Comparison of ENCODE assay signal across 1 cellular context in the genomic region with DNA sequence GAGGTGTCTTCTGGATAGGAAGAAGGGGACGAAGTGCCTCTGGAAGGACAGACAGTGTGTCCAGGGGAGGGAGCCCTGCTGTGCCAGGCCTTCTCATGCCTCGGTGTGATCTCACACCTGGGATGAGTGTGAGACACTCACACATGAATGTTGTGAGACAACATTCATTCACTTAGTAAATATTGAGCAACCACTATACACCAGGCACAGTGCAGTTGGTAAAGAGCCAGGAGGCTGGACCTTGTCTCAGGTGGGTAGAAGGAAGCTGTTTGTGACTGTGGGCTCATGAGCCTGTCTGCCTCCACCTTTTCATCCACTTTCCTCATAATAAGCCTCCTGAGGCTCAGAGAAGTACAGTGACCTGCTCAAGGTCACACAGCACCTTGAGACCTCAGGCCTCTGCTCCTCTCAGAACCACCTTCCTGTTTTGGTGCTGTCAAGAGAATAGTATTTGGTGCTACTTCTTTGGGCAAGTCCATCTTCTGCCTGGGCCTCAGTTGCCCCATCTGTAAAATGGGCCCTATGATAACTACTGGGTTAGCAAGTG.
TF ChIP-seq lines count a peak whose summit lies in the region.

No MANE protein-coding gene starts in this region.

TF ChIP-seq in HepG2, 621 proteins besides CTCF, POLR2A, EP300 and RAD21 (continued from another document and continues in another):
- TF ChIP-seq, protein P1, sequence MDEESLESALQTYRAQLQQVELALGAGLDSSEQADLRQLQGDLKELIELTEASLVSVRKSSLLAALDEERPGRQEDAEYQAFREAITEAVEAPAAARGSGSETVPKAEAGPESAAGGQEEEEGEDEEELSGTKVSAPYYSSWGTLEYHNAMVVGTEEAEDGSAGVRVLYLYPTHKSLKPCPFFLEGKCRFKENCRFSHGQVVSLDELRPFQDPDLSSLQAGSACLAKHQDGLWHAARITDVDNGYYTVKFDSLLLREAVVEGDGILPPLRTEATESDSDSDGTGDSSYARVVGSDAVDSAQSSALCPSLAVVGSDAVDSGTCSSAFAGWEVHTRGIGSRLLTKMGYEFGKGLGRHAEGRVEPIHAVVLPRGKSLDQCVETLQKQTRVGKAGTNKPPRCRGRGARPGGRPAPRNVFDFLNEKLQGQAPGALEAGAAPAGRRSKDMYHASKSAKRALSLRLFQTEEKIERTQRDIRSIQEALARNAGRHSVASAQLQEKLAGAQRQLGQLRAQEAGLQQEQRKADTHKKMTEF (CRISPR knock-in tag; IDR thresholded peaks at IDR 0.05) = peak; percentile 77
- TF ChIP-seq YEATS2 (CRISPR knock-in tag; IDR thresholded peaks at IDR 0.05; ENCODE audit: borderline replicate concordance) = peak; percentile 64; the same call in 1 of the 2 replicates
- no peak for TF ChIP-seq ZNF878 (CRISPR knock-in tag; IDR thresholded peaks at IDR 0.05)
- no peak for TF ChIP-seq TBP (CRISPR knock-in tag; IDR thresholded peaks at IDR 0.05)
- no peak for TF ChIP-seq ZNF672 (CRISPR knock-in tag; IDR thresholded peaks at IDR 0.05)
- no peak for TF ChIP-seq MEF2D (CRISPR knock-in tag; IDR thresholded peaks at IDR 0.05)
- TF ChIP-seq, protein P2, sequence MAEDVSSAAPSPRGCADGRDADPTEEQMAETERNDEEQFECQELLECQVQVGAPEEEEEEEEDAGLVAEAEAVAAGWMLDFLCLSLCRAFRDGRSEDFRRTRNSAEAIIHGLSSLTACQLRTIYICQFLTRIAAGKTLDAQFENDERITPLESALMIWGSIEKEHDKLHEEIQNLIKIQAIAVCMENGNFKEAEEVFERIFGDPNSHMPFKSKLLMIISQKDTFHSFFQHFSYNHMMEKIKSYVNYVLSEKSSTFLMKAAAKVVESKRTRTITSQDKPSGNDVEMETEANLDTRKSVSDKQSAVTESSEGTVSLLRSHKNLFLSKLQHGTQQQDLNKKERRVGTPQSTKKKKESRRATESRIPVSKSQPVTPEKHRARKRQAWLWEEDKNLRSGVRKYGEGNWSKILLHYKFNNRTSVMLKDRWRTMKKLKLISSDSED (CRISPR knock-in tag; IDR thresholded peaks at IDR 0.05) = no peak
- TF ChIP-seq ZNF496 (CRISPR knock-in tag; IDR thresholded peaks at IDR 0.05; ENCODE audit: insufficient replicate concordance) = no peak
- TF ChIP-seq ZBTB38 (CRISPR knock-in tag; IDR thresholded peaks at IDR 0.05) = 0 out of 2 replicates have a peak, but pooled peaks have one; percentile 21
- no peak for TF ChIP-seq ARHGAP35 (CRISPR knock-in tag; IDR thresholded peaks at IDR 0.05; ENCODE audit: borderline replicate concordance)
- no peak for TF ChIP-seq TCF7L2 (IDR thresholded peaks at IDR 0.05; ENCODE audit: low read depth, low read length)
- TF ChIP-seq ZBTB2 (CRISPR knock-in tag; IDR thresholded peaks at IDR 0.05; ENCODE audit: low read depth) = no peak
- no peak for TF ChIP-seq ZKSCAN1 (IDR thresholded peaks at IDR 0.05; ENCODE audit: low read length)
- peak; percentile 37; the same call in 1 of the 2 replicates for TF ChIP-seq JUND (CRISPR knock-in tag; IDR thresholded peaks at IDR 0.05)
- TF ChIP-seq TSC22D2 (CRISPR knock-in tag; IDR thresholded peaks at IDR 0.05; ENCODE audit: borderline replicate concordance) = no peak
- peak; percentile 2; the same call in 1 of the 2 replicates for TF ChIP-seq MNT (IDR thresholded peaks at IDR 0.05)
- no peak; the same call in 1 of the 2 replicates for TF ChIP-seq MYC (CRISPR knock-in tag; IDR thresholded peaks at IDR 0.05; ENCODE audit: borderline replicate concordance)
- TF ChIP-seq, protein P3, sequence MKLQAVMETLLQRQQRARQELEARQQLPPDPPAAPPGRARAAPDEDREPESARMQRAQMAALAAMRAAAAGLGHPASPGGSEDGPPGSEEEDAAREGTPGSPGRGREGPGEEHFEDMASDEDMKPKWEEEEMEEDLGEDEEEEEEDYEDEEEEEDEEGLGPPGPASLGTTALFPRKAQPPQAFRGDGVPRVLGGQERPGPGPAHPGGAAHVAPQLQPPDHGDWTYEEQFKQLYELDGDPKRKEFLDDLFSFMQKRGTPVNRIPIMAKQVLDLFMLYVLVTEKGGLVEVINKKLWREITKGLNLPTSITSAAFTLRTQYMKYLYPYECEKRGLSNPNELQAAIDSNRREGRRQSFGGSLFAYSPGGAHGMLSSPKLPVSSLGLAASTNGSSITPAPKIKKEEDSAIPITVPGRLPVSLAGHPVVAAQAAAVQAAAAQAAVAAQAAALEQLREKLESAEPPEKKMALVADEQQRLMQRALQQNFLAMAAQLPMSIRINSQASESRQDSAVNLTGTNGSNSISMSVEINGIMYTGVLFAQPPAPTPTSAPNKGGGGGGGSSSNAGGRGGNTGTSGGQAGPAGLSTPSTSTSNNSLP (IDR thresholded peaks at IDR 0.05; ENCODE audit: low read depth, low read length) = peak; percentile 47; the same call in 1 of the 2 replicates
- no peak for TF ChIP-seq SIX1 (CRISPR knock-in tag; IDR thresholded peaks at IDR 0.05; ENCODE audit: borderline replicate concordance)
- no peak for TF ChIP-seq ZBTB3 (CRISPR knock-in tag; IDR thresholded peaks at IDR 0.05; ENCODE audit: borderline replicate concordance, low read depth)
- no peak for TF ChIP-seq CBFB (CRISPR knock-in tag; IDR thresholded peaks at IDR 0.05)
- no peak for TF ChIP-seq ARID2 (CRISPR knock-in tag; IDR thresholded peaks at IDR 0.05; ENCODE audit: borderline replicate concordance)
- TF ChIP-seq, protein P4, sequence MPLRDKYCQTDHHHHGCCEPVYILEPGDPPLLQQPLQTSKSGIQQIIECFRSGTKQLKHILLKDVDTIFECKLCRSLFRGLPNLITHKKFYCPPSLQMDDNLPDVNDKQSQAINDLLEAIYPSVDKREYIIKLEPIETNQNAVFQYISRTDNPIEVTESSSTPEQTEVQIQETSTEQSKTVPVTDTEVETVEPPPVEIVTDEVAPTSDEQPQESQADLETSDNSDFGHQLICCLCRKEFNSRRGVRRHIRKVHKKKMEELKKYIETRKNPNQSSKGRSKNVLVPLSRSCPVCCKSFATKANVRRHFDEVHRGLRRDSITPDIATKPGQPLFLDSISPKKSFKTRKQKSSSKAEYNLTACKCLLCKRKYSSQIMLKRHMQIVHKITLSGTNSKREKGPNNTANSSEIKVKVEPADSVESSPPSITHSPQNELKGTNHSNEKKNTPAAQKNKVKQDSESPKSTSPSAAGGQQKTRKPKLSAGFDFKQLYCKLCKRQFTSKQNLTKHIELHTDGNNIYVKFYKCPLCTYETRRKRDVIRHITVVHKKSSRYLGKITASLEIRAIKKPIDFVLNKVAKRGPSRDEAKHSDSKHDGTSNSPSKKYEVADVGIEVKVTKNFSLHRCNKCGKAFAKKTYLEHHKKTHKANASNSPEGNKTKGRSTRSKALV (CRISPR knock-in tag; IDR thresholded peaks at IDR 0.05) = no peak
- peak; percentile 84; the same call in 1 of the 2 replicates for TF ChIP-seq ZNF792 (CRISPR knock-in tag; IDR thresholded peaks at IDR 0.05)
- TF ChIP-seq, protein P5, sequence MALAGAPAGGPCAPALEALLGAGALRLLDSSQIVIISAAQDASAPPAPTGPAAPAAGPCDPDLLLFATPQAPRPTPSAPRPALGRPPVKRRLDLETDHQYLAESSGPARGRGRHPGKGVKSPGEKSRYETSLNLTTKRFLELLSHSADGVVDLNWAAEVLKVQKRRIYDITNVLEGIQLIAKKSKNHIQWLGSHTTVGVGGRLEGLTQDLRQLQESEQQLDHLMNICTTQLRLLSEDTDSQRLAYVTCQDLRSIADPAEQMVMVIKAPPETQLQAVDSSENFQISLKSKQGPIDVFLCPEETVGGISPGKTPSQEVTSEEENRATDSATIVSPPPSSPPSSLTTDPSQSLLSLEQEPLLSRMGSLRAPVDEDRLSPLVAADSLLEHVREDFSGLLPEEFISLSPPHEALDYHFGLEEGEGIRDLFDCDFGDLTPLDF (CRISPR knock-in tag; IDR thresholded peaks at IDR 0.05) = no peak
- peak; percentile 50; the same call in 1 of the 2 replicates for TF ChIP-seq KAT8 (CRISPR knock-in tag; IDR thresholded peaks at IDR 0.05)
- no peak for TF ChIP-seq NFKBIZ (CRISPR knock-in tag; IDR thresholded peaks at IDR 0.05)
- TF ChIP-seq ZBTB25 (CRISPR knock-in tag; IDR thresholded peaks at IDR 0.05) = no peak
- TF ChIP-seq ZNF20 (CRISPR knock-in tag; IDR thresholded peaks at IDR 0.05) = no peak
- no peak for TF ChIP-seq ZNF44 (CRISPR knock-in tag; IDR thresholded peaks at IDR 0.05)
- TF ChIP-seq, protein P6, sequence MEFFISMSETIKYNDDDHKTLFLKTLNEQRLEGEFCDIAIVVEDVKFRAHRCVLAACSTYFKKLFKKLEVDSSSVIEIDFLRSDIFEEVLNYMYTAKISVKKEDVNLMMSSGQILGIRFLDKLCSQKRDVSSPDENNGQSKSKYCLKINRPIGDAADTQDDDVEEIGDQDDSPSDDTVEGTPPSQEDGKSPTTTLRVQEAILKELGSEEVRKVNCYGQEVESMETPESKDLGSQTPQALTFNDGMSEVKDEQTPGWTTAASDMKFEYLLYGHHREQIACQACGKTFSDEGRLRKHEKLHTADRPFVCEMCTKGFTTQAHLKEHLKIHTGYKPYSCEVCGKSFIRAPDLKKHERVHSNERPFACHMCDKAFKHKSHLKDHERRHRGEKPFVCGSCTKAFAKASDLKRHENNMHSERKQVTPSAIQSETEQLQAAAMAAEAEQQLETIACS (CRISPR knock-in tag; IDR thresholded peaks at IDR 0.05) = no peak
- peak; percentile 49; the same call in 1 of the 2 replicates for TF ChIP-seq ZNF556 (CRISPR knock-in tag; IDR thresholded peaks at IDR 0.05; ENCODE audit: borderline replicate concordance)
- no peak for TF ChIP-seq KLF15 (CRISPR knock-in tag; IDR thresholded peaks at IDR 0.05; ENCODE audit: borderline replicate concordance)
- TF ChIP-seq CENPX (CRISPR knock-in tag; IDR thresholded peaks at IDR 0.05) = no peak
- peak; percentile 59; the same call in 1 of the 2 replicates for TF ChIP-seq ZNF609 (CRISPR knock-in tag; IDR thresholded peaks at IDR 0.05; ENCODE audit: borderline replicate concordance)
- TF ChIP-seq RXRA (CRISPR knock-in tag; IDR thresholded peaks at IDR 0.05) = no peak
- peak in 1 of 2 experiments; percentile 66; a peak in 1 of 4 replicates for TF ChIP-seq KLF16 (CRISPR knock-in tag; IDR thresholded peaks at IDR 0.05)
